In the genomic region with DNA sequence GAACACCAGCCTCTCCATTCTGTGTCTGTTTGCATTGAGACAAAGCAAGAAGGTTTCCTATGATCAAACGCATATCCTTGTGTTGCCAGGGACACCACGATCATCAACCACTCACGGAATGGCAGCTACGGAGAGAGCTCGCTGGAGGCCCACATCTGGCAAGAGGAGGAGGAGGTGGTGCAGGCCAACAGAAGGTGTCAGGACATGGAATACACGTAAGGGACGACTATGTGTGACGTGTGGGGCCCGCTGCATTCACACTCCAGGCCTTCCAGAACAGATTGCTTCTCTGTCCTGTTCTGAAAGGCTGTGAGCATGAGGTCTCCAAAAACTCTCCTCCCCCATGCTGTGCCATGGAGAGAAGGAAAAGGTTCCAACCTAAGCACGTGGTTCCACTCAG, we compare ENCODE assay signal across 12 cellular contexts.
DNase-seq lines count a peak whose midpoint lies in the region; ATAC-seq and TF ChIP-seq lines count a peak whose summit lies in the region.
"Had no signal": no experiment of that assay in that cellular context is flagged by ENCODE, and none has a peak within 500 bp of the region (broad histone marks: within the 10 kb centered on the region; RNA-seq: fewer than 3 reads in every experiment).

No MANE protein-coding gene starts in this region.

- TF ChIP-seq CTCF in AG04450 (IDR thresholded peaks at IDR 0.05; ENCODE audit: low read depth, low read length) (no peak), neural progenitor cell (IDR thresholded peaks at IDR 0.05) (no peak)

- no peak overlapping the region for H3K4me3 ChIP-seq in AG04450 (ENCODE audit: low read depth, low read length)
- H3K4me3 ChIP-seq in GM23248: no peak overlapping the region
- H3K4me3 ChIP-seq in endocrine pancreas (ENCODE audit: control insufficient read depth, insufficient read depth, low read length): no peak overlapping the region
- no peak overlapping the region for H3K4me3 ChIP-seq in neural progenitor cell

- no peak overlapping the region for H3K4me3 Mint-ChIP-seq in neural progenitor cell
- H3K4me3 Mint-ChIP-seq: CD4-positive, alpha-beta memory T cell; H9 had no signal

- no peaks in the 10 kb centered on the region for H3K9me2 ChIP-seq in GM23248 (ENCODE audit: insufficient read depth)

- H3K36me3 Mint-ChIP-seq in neural progenitor cell: peaks cover 51% of the 10 kb centered on the region
- H3K36me3 Mint-ChIP-seq: CD4-positive, alpha-beta memory T cell had no signal

- DNase-seq in AG04450 (ENCODE audit: low read depth, low spot score) (no peak), GM23248 (no peak), neural progenitor cell (ENCODE audit: low spot score) (no peak), substantia nigra (lab: John Stamatoyannopoulos, UW) (no peak), D341Med (ENCODE audit: low spot score) (no peak)
- DNase-seq: BE2C; CD4-positive, alpha-beta memory T cell; GOT3; H9 had no signal

- H3K9me3 ChIP-seq in AG04450 (ENCODE audit: control insufficient read depth, insufficient read depth, low read length) (no peaks in the 10 kb centered on the region; the same call in 1 of the 2 replicates), GM23248 (ENCODE audit: low read depth) (no peaks in the 10 kb centered on the region), endocrine pancreas (ENCODE audit: control insufficient read depth, low read length) (no peaks in the 10 kb centered on the region), neural progenitor cell (ENCODE audit: low read depth) (no peaks in the 10 kb centered on the region)
- H3K9me3 ChIP-seq: BE2C had no signal

- POLR2A ChIA-PET in AG04450 (lab: Yijun Ruan, JAX): no interaction called here

- ATAC-seq in GM21737 (IDR thresholded peaks at IDR 0.05; ENCODE audit: unreplicated experiment): no peak

- WGBS in GM23248 (ENCODE audit: low coverage in 1 of 2, low lambda C conversion rate in 2 of 2, missing lambda C conversion rate in 2 of 2), 2 experiments: 90 to 93% methylated on average over 10 of the region's 10 CpGs

- H3K79me2 ChIP-seq in GM23248 (ENCODE audit: insufficient read depth) (no peaks in the 10 kb centered on the region; the same call in 1 of the 2 replicates), neural progenitor cell (ENCODE audit: low read depth) (no peaks in the 10 kb centered on the region)

- H3K27me3 Mint-ChIP-seq in neural progenitor cell (ENCODE audit: insufficient read depth, low read depth): peaks cover 2% of the 10 kb centered on the region

- H3K4me1 ChIP-seq in GM23248 (ENCODE audit: insufficient read depth) (peaks cover 15% of the 10 kb centered on the region), endocrine pancreas (ENCODE audit: control insufficient read depth, insufficient read depth, low read length) (no peaks in the 10 kb centered on the region), neural progenitor cell (peaks cover 12% of the 10 kb centered on the region)
- H3K4me1 ChIP-seq: BE2C had no signal

- no peaks in the 10 kb centered on the region for H3K9me3 Mint-ChIP-seq in neural progenitor cell
- H3K9me3 Mint-ChIP-seq: H9 had no signal

- in situ Hi-C loops in GM23248 (cut with MboI): no loop called here

- H3K4me2 ChIP-seq in GM23248 (ENCODE audit: unreplicated experiment) (no peak overlapping the region), neural progenitor cell (no peak overlapping the region)

- H3K36me3 ChIP-seq in GM23248 (ENCODE audit: low read depth) (peaks cover 52% of the 10 kb centered on the region), endocrine pancreas (ENCODE audit: control insufficient read depth, insufficient read depth, low read length) (no peaks in the 10 kb centered on the region), neural progenitor cell (peaks cover 3% of the 10 kb centered on the region)

- H3K27ac Mint-ChIP-seq in neural progenitor cell: peak overlapping the region; percentile 26
- H3K27ac Mint-ChIP-seq: CD4-positive, alpha-beta memory T cell had no signal

- peaks cover 29% of the 10 kb centered on the region for H3K4me1 Mint-ChIP-seq in neural progenitor cell
- H3K4me1 Mint-ChIP-seq: CD4-positive, alpha-beta memory T cell had no signal

- H3F3A ChIP-seq in GM23248 (ENCODE audit: insufficient read depth): peaks cover 42% of the 10 kb centered on the region
- no peaks in the 10 kb centered on the region for H3F3A ChIP-seq in neural progenitor cell (ENCODE audit: low read depth)

- H3K27me3 ChIP-seq in AG04450 (ENCODE audit: control insufficient read depth, insufficient read depth, low read length) (no peaks in the 10 kb centered on the region), GM23248 (replicated peaks; ENCODE audit: insufficient read depth) (no peaks in the 10 kb centered on the region), endocrine pancreas (ENCODE audit: control insufficient read depth, insufficient read depth, low read length) (no peaks in the 10 kb centered on the region), neural progenitor cell (no peaks in the 10 kb centered on the region)
- H3K27me3 ChIP-seq: BE2C had no signal

- peak overlapping the region; percentile 12 for H3K27ac ChIP-seq in AG04450 (ENCODE audit: low read depth, low read length)
- peak overlapping the region; percentile 85; the same call in 1 of the 2 replicates for H3K27ac ChIP-seq in GM23248
- H3K27ac ChIP-seq in neural progenitor cell: no peak overlapping the region
- H3K27ac ChIP-seq in substantia nigra (ENCODE audit: low read depth, low read length, poor library complexity, severe bottlenecking): no peak overlapping the region
- H3K27ac ChIP-seq: C4-2B had no signal

- H3K9ac ChIP-seq in GM23248 (no peak overlapping the region), endocrine pancreas (ENCODE audit: control insufficient read depth, insufficient read depth, low read length) (peak overlapping the region; percentile 6), neural progenitor cell (no peak overlapping the region)

- H2AFZ ChIP-seq in GM23248: no peak overlapping the region
- no peak overlapping the region for H2AFZ ChIP-seq in neural progenitor cell (replicated peaks)

- H4K20me1 ChIP-seq in GM23248 (ENCODE audit: insufficient read depth): no peaks in the 10 kb centered on the region
- peaks cover 22% of the 10 kb centered on the region for H4K20me1 ChIP-seq in neural progenitor cell (ENCODE audit: low read depth)

- CTCF ChIA-PET in AG04450 (lab: Charles Lee): no interaction called here

Comparison
In these comparisons a context has a peak if more than half of its experiments do, and no peak if none do; other contexts are left out.
1. H3K27ac ChIP-seq: peak in AG04450 (single experiment) and GM23248 (single experiment); none in neural progenitor cell (single experiment) and substantia nigra (single experiment).